ENCODE assay signal across 8 cellular contexts in genomic region chr18:3250237-3251107, GRCh38. TPM values are rescaled to one million over a fixed set of nuclear protein-coding genes. Genes with fewer than 3 reads are reported as not detected.
A peak's percentile ranks its signal among the peaks of the same experiment; 100 is the strongest.
DNase-seq lines count a peak whose midpoint lies in the region; FAIRE-seq and TF ChIP-seq lines count a peak whose summit lies in the region.

No MANE protein-coding gene starts in this region.

- H3K9me3 ChIP-seq in right atrium auricular region (no peaks in the 10 kb centered on the region), kidney (ENCODE audit: control insufficient read depth in 1 of 2, low read length in 2 of 2) (no peaks in the 10 kb centered on the region), vagina (no peaks in the 10 kb centered on the region)

- peak overlapping the region; percentile 90 for H3K27ac Mint-ChIP-seq in activated naive CD8-positive, alpha-beta T cell treated with anti-CD3 and anti-CD28 coated beads for 36 hours

- H3K4me1 Mint-ChIP-seq in activated naive CD8-positive, alpha-beta T cell treated with anti-CD3 and anti-CD28 coated beads for 36 hours = peaks cover 54% of the 10 kb centered on the region

- H3K9ac ChIP-seq in kidney (ENCODE audit: low read length in 2 of 2) = peak overlapping the region in 1 of 2 donors; percentile 37

- H3K4me1 ChIP-seq in right atrium auricular region (peaks cover 0 to 67% of the 10 kb centered on the region in 2 donors), kidney (ENCODE audit: control insufficient read depth in 1 of 2, insufficient read depth in 1 of 2, low read depth in 1 of 2, low read length in 2 of 2) (peaks cover 8 to 14% of the 10 kb centered on the region in 2 donors), vagina (peaks cover 43% of the 10 kb centered on the region)

- H3K4me3 Mint-ChIP-seq in activated naive CD8-positive, alpha-beta T cell treated with anti-CD3 and anti-CD28 coated beads for 36 hours = peak overlapping the region; percentile 83

- no peaks in the 10 kb centered on the region for H3K27me3 Mint-ChIP-seq in activated naive CD8-positive, alpha-beta T cell treated with anti-CD3 and anti-CD28 coated beads for 36 hours

- peak overlapping the region; percentile 99 to 100 for H3K27ac ChIP-seq in right atrium auricular region
- peak overlapping the region; percentile 1 to 34 for H3K27ac ChIP-seq in kidney (ENCODE audit: low read depth in 2 of 2, low read length in 2 of 2)
- peak overlapping the region; percentile 22 for H3K27ac ChIP-seq in vagina

- no peaks in the 10 kb centered on the region for H3K27me3 ChIP-seq in right atrium auricular region
- no peaks in the 10 kb centered on the region for H3K27me3 ChIP-seq in vagina

- TF ChIP-seq CTCF in right atrium auricular region (IDR thresholded peaks at IDR 0.05) = no peak
- no peak for TF ChIP-seq CTCF in kidney (IDR thresholded peaks at IDR 0.05; ENCODE audit: borderline replicate concordance, extremely low read depth, insufficient read depth)
- no peak for TF ChIP-seq CTCF in vagina (IDR thresholded peaks at IDR 0.05)

- no peaks in the 10 kb centered on the region for H3K9me3 Mint-ChIP-seq in activated naive CD8-positive, alpha-beta T cell treated with anti-CD3 and anti-CD28 coated beads for 36 hours

- H3K36me3 ChIP-seq in right atrium auricular region (peaks cover 52% of the 10 kb centered on the region), kidney (ENCODE audit: control insufficient read depth in 1 of 2, insufficient read depth in 2 of 2, low read length in 2 of 2) (peaks cover 23 to 26% of the 10 kb centered on the region in 2 donors), vagina (peaks cover 5 to 24% of the 10 kb centered on the region in 2 donors)

- TF ChIP-seq POLR2A in vagina (IDR thresholded peaks at IDR 0.05) = no peak

- intact Hi-C loops in cardiac septum (cut with DNase I) = no loop called here
- intact Hi-C loops in kidney (cut with DNase I) = no loop called here
- intact Hi-C loops in vagina (cut with DNase I) = no loop called here

- FAIRE-seq in kidney (lab: Jason Lieb, UNC) = peak; percentile 57

- peak overlapping the region; percentile 88 to 99 for H3K4me3 ChIP-seq in right atrium auricular region
- H3K4me3 ChIP-seq in kidney (ENCODE audit: low read length in 2 of 2) = peak overlapping the region in 1 of 2 donors; percentile 2
- no peak overlapping the region for H3K4me3 ChIP-seq in vagina

- H3K36me3 Mint-ChIP-seq in activated naive CD8-positive, alpha-beta T cell treated with anti-CD3 and anti-CD28 coated beads for 36 hours = peaks cover 48% of the 10 kb centered on the region

- DNase-seq in right atrium auricular region (ENCODE audit: low spot score) = no peak
- no peak for DNase-seq in cardiac septum (ENCODE audit: low spot score)
- no peak for DNase-seq in activated naive CD8-positive, alpha-beta T cell treated with anti-CD3 and anti-CD28 coated beads for 36 hours
- no peak for DNase-seq in kidney
- DNase-seq in vagina (ENCODE audit: extremely low spot score in 2 of 2) = no peak
- no peak for DNase-seq in NCI-H1092 treated with DMSO at 0.1 percent for 48 hours (lab: John Stamatoyannopoulos, UW)
- no peak for DNase-seq in HUDEP-2 (lab: John Stamatoyannopoulos, UW; ENCODE audit: unreplicated experiment in 76 of 76)
- no peak for DNase-seq in retina

RNA-seq across cellular contexts. Expression of gene MYL12A, which starts 2.9 kb away (rescaled TPM):
- total RNA-seq in right atrium auricular region (1,000 to 10,000 TPM; 1,108 to 5,712 TPM), cardiac septum (4,186 TPM), kidney (450 TPM), vagina (193 TPM)
- total RNA-seq in activated naive CD8-positive, alpha-beta T cell treated with anti-CD3 and anti-CD28 coated beads for 36 hours = 100 to 1,000 TPM; 316 to 321 TPM
- 442 TPM for polyA plus RNA-seq in kidney (ENCODE audit: insufficient read depth, low read depth, low replicate concordance)

RNA-seq across cellular contexts. Expression of gene MYL12B, which starts 11.5 kb away (rescaled TPM):
- total RNA-seq in right atrium auricular region (100 to 1,000 TPM; 180 to 231 TPM), cardiac septum (228 TPM), kidney (448 TPM), vagina (214 TPM)
- 100 to 1,000 TPM; 234 to 235 TPM for total RNA-seq in activated naive CD8-positive, alpha-beta T cell treated with anti-CD3 and anti-CD28 coated beads for 36 hours
- 884 TPM for polyA plus RNA-seq in kidney (ENCODE audit: insufficient read depth, low read depth, low replicate concordance)

RNA-seq across cellular contexts. Expression of gene MYOM1, which starts 30.7 kb away (rescaled TPM):
- total RNA-seq in right atrium auricular region (100 to 1,000 TPM; 357 to 410 TPM), cardiac septum (878 TPM), kidney (6.8 TPM), vagina (1.2 TPM)
- under 1 TPM; 0.60 to 0.82 TPM for total RNA-seq in activated naive CD8-positive, alpha-beta T cell treated with anti-CD3 and anti-CD28 coated beads for 36 hours
- polyA plus RNA-seq in kidney (ENCODE audit: insufficient read depth, low read depth, low replicate concordance) = 2.1 TPM

Comparison
In these comparisons a context has a peak if more than half of its experiments do, and no peak if none do; other contexts are left out.
1. H3K27ac ChIP-seq: peak in every context shown above with its lines; median percentile 100 in right atrium auricular region; 22 in vagina; 18 in kidney.
2. H3K4me3 ChIP-seq: peak in right atrium auricular region (2 of 2); none in vagina (0 of 2).
3. RNA of gene MYOM1, which starts 30.7 kb away (total RNA-seq): 878 TPM in cardiac septum (single experiment) and 357 to 410 TPM in right atrium auricular region; 6.8 TPM in kidney (single experiment), 1.2 TPM in vagina (single experiment) and 0.60 to 0.82 TPM in activated naive CD8-positive, alpha-beta T cell treated with anti-CD3 and anti-CD28 coated beads for 36 hours; every median in the first group is over 10 times any median in the second.